18 cellular contexts compared by ENCODE assay signal in genomic region chr9:133740891-133741290, GRCh38.
"Had no signal": no experiment of that assay in that cellular context is flagged by ENCODE, and none has a peak within 500 bp of the region (broad histone marks: within the 10 kb centered on the region; RNA-seq: fewer than 3 reads in every experiment).

No MANE protein-coding gene starts in this region.

- H3K9me3 Mint-ChIP-seq: activated CD4-positive, alpha-beta memory T cell treated with anti-CD3 and anti-CD28 coated beads, Interleukin-2, amount 10 ng/mL, durations not matched to agents 7 days and 5 days; activated naive CD8-positive, alpha-beta T cell treated with anti-CD3 and anti-CD28 coated beads, Interleukin-2, amount 50 U/mL, for 24 hours; activated T-cell treated with anti-CD3 and anti-CD28 coated beads, Interleukin-2, amount 50 U/mL, for 72 hours; effector memory CD8-positive, alpha-beta T cell; naive thymus-derived CD8-positive, alpha-beta T cell; stimulated activated naive CD8-positive, alpha-beta T cell treated with anti-CD3 and anti-CD28 coated beads, Interleukin-15, amount 100 ng/mL, for 72 hours had no signal

- H3K27ac Mint-ChIP-seq: activated CD4-positive, alpha-beta memory T cell treated with anti-CD3 and anti-CD28 coated beads, Interleukin-2, amount 10 ng/mL, durations not matched to agents 7 days and 5 days; activated naive CD8-positive, alpha-beta T cell treated with anti-CD3 and anti-CD28 coated beads, Interleukin-2, amount 50 U/mL, for 24 hours; activated T-cell treated with anti-CD3 and anti-CD28 coated beads, Interleukin-2, amount 50 U/mL, for 72 hours; effector memory CD8-positive, alpha-beta T cell; naive thymus-derived CD8-positive, alpha-beta T cell; stimulated activated naive CD8-positive, alpha-beta T cell treated with anti-CD3 and anti-CD28 coated beads, Interleukin-15, amount 100 ng/mL, for 72 hours had no signal

- H3K27me3 Mint-ChIP-seq: stimulated activated naive CD8-positive, alpha-beta T cell treated with anti-CD3 and anti-CD28 coated beads, Interleukin-15, amount 100 ng/mL, for 72 hours had no signal

- ATAC-seq: activated naive CD8-positive, alpha-beta T cell treated with anti-CD3 and anti-CD28 coated beads, Interleukin-2, amount 50 U/mL, for 24 hours; activated T-cell treated with anti-CD3 and anti-CD28 coated beads, Interleukin-2, amount 50 U/mL, for 72 hours; body of pancreas; effector memory CD8-positive, alpha-beta T cell; gastrocnemius medialis; naive thymus-derived CD8-positive, alpha-beta T cell; psoas muscle; stimulated activated naive CD8-positive, alpha-beta T cell treated with anti-CD3 and anti-CD28 coated beads, Interleukin-15, amount 100 ng/mL, for 72 hours had no signal

- DNase-seq: activated CD4-positive, alpha-beta memory T cell treated with anti-CD3 and anti-CD28 coated beads, Interleukin-2, amount 10 ng/mL, durations not matched to agents 7 days and 5 days; activated CD4-positive, alpha-beta T cell treated with anti-CD3 and anti-CD28 coated beads for 48 hours; activated gamma-delta T cell; activated naive CD4-positive, alpha-beta T cell treated with anti-CD3 and anti-CD28 coated beads, Interleukin-2, amount 50 U/mL, for 16 hours; activated naive CD8-positive, alpha-beta T cell treated with anti-CD3 and anti-CD28 coated beads, Interleukin-2, amount 50 U/mL, for 24 hours; activated T-cell treated with anti-CD3 and anti-CD28 coated beads, Interleukin-2, amount 50 U/mL, for 72 hours; anterior cingulate cortex; body of pancreas; effector memory CD8-positive, alpha-beta T cell; gastrocnemius medialis; hypothalamus; mesendoderm; psoas muscle; stimulated activated CD4-positive, alpha-beta T cell treated with anti-CD3 and anti-CD28 coated beads, Interleukin-12 subunit alpha, Interleukin-12 subunit beta, amount 100 ng/mL, for 4 hours; stimulated activated naive CD8-positive, alpha-beta T cell treated with anti-CD3 and anti-CD28 coated beads, Interleukin-15, amount 100 ng/mL, for 72 hours; SW 1271; transverse colon had no signal

- H3K4me3 Mint-ChIP-seq: activated CD4-positive, alpha-beta memory T cell treated with anti-CD3 and anti-CD28 coated beads, Interleukin-2, amount 10 ng/mL, durations not matched to agents 7 days and 5 days; activated naive CD8-positive, alpha-beta T cell treated with anti-CD3 and anti-CD28 coated beads, Interleukin-2, amount 50 U/mL, for 24 hours; activated T-cell treated with anti-CD3 and anti-CD28 coated beads, Interleukin-2, amount 50 U/mL, for 72 hours; effector memory CD8-positive, alpha-beta T cell; naive thymus-derived CD8-positive, alpha-beta T cell; stimulated activated naive CD8-positive, alpha-beta T cell treated with anti-CD3 and anti-CD28 coated beads, Interleukin-15, amount 100 ng/mL, for 72 hours had no signal

- H3K36me3 Mint-ChIP-seq: naive thymus-derived CD8-positive, alpha-beta T cell had no signal
